In the genomic region with DNA sequence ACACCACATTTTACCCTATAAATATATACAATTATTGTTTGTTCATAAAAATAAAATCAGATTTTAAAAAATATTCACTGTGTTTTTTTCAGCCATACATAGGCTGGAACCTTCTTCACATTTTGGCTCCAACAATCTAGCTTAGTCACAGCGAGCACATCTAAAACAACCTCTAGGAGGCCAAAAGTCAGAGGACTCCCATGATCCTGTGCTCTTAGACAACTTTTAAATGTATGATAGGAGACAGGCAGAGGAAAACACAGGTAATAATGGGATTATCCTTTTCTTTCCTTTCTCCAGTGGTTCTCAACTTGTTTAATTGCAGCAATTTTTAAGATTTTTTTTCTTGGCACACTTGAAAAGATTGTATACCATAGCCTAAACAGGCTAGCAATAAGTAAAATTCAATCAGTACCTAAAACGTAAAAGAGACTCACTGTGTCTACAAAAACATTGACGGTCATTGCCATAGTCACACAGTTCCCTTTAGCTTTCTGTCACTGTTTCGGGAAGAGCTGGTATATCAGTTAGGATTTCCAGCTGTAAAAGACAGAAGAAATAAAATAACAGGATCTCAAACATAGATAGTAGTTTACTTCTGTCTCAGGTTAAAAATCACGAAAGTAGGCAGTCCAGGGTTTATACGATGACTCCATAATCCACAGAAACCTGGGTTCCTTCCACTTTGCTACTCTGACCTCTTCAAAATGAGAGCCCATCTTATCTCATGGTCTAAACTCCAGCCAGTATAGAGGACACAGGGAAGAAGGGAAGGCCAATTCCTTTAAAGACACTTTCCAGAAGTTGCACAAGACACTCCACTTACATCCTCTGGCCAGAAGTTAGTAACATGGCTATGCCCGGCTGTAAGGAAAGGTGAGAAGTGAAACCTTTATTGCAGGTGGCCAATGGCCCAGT, we compare ENCODE assay signal across 1 cellular context.
A peak's percentile ranks its signal among the peaks of the same experiment; 100 is the strongest.
TF ChIP-seq lines count a peak whose summit lies in the region.

No MANE protein-coding gene starts in this region.

TF ChIP-seq in K562, 482 proteins besides CTCF, POLR2A, EP300 and RAD21 (continued from another document and continues in another):
- TF ChIP-seq, protein P1, sequence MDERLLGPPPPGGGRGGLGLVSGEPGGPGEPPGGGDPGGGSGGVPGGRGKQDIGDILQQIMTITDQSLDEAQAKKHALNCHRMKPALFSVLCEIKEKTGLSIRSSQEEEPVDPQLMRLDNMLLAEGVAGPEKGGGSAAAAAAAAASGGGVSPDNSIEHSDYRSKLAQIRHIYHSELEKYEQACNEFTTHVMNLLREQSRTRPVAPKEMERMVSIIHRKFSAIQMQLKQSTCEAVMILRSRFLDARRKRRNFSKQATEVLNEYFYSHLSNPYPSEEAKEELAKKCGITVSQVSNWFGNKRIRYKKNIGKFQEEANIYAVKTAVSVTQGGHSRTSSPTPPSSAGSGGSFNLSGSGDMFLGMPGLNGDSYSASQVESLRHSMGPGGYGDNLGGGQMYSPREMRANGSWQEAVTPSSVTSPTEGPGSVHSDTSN (CRISPR knock-in tag; IDR thresholded peaks at IDR 0.05; ENCODE audit: low read depth) = no peak
- TF ChIP-seq, protein P1 (tag; conservative IDR thresholded peaks at IDR 0.05; ENCODE audit: low read depth) = no peak
- TF ChIP-seq, protein P2, sequence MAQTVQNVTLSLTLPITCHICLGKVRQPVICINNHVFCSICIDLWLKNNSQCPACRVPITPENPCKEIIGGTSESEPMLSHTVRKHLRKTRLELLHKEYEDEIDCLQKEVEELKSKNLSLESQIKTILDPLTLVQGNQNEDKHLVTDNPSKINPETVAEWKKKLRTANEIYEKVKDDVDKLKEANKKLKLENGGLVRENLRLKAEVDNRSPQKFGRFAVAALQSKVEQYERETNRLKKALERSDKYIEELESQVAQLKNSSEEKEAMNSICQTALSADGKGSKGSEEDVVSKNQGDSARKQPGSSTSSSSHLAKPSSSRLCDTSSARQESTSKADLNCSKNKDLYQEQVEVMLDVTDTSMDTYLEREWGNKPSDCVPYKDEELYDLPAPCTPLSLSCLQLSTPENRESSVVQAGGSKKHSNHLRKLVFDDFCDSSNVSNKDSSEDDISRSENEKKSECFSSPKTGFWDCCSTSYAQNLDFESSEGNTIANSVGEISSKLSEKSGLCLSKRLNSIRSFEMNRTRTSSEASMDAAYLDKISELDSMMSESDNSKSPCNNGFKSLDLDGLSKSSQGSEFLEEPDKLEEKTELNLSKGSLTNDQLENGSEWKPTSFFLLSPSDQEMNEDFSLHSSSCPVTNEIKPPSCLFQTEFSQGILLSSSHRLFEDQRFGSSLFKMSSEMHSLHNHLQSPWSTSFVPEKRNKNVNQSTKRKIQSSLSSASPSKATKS (CRISPR knock-in tag; IDR thresholded peaks at IDR 0.05) = no peak
- TF ChIP-seq CHD1 (IDR thresholded peaks at IDR 0.05; ENCODE audit: low read length) (no peak), NR2C1 (IDR thresholded peaks at IDR 0.05) (no peak), NR2C1 (tag; IDR thresholded peaks at IDR 0.05) (peak; percentile 48; the same call in 1 of the 2 replicates), RFX7 (CRISPR knock-in tag; IDR thresholded peaks at IDR 0.05) (no peak), CEBPB (tag; IDR thresholded peaks at IDR 0.05) (peak; percentile 79), NR1H2 (CRISPR knock-in tag; IDR thresholded peaks at IDR 0.05) (no peak), POLR2B (IDR thresholded peaks at IDR 0.05; ENCODE audit: low read depth, partially characterized antibody) (peak; percentile 74), SMARCA4 (IDR thresholded peaks at IDR 0.05) (no peak), RBM39 (optimal IDR thresholded peaks at IDR 0.05; ENCODE audit: low read depth, low read length) (no peak), POLR2H (tag; IDR thresholded peaks at IDR 0.05; ENCODE audit: low read depth) (peak; percentile 76; the same call in 1 of the 2 replicates), RAD51 (IDR thresholded peaks at IDR 0.05; ENCODE audit: borderline replicate concordance, low read depth) (no peak), TCF7 (IDR thresholded peaks at IDR 0.05; ENCODE audit: borderline replicate concordance) (no peak), L3MBTL2 (IDR thresholded peaks at IDR 0.05) (0 out of 2 replicates have a peak, but pooled peaks have one; percentile 21), NCOA2 (IDR thresholded peaks at IDR 0.05; ENCODE audit: partially characterized antibody in 2 of 2) (no peak), MAFG (tag; conservative IDR thresholded peaks at IDR 0.05) (peak; percentile 52), ZNF778 (CRISPR knock-in tag; IDR thresholded peaks at IDR 0.05) (no peak)
- TF ChIP-seq, protein P3, sequence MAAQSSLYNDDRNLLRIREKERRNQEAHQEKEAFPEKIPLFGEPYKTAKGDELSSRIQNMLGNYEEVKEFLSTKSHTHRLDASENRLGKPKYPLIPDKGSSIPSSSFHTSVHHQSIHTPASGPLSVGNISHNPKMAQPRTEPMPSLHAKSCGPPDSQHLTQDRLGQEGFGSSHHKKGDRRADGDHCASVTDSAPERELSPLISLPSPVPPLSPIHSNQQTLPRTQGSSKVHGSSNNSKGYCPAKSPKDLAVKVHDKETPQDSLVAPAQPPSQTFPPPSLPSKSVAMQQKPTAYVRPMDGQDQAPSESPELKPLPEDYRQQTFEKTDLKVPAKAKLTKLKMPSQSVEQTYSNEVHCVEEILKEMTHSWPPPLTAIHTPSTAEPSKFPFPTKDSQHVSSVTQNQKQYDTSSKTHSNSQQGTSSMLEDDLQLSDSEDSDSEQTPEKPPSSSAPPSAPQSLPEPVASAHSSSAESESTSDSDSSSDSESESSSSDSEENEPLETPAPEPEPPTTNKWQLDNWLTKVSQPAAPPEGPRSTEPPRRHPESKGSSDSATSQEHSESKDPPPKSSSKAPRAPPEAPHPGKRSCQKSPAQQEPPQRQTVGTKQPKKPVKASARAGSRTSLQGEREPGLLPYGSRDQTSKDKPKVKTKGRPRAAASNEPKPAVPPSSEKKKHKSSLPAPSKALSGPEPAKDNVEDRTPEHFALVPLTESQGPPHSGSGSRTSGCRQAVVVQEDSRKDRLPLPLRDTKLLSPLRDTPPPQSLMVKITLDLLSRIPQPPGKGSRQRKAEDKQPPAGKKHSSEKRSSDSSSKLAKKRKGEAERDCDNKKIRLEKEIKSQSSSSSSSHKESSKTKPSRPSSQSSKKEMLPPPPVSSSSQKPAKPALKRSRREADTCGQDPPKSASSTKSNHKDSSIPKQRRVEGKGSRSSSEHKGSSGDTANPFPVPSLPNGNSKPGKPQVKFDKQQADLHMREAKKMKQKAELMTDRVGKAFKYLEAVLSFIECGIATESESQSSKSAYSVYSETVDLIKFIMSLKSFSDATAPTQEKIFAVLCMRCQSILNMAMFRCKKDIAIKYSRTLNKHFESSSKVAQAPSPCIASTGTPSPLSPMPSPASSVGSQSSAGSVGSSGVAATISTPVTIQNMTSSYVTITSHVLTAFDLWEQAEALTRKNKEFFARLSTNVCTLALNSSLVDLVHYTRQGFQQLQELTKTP (IDR thresholded peaks at IDR 0.05; ENCODE audit: low read depth in 1 of 2, partially characterized antibody in 2 of 2) = no peak
- TF ChIP-seq, protein P4, sequence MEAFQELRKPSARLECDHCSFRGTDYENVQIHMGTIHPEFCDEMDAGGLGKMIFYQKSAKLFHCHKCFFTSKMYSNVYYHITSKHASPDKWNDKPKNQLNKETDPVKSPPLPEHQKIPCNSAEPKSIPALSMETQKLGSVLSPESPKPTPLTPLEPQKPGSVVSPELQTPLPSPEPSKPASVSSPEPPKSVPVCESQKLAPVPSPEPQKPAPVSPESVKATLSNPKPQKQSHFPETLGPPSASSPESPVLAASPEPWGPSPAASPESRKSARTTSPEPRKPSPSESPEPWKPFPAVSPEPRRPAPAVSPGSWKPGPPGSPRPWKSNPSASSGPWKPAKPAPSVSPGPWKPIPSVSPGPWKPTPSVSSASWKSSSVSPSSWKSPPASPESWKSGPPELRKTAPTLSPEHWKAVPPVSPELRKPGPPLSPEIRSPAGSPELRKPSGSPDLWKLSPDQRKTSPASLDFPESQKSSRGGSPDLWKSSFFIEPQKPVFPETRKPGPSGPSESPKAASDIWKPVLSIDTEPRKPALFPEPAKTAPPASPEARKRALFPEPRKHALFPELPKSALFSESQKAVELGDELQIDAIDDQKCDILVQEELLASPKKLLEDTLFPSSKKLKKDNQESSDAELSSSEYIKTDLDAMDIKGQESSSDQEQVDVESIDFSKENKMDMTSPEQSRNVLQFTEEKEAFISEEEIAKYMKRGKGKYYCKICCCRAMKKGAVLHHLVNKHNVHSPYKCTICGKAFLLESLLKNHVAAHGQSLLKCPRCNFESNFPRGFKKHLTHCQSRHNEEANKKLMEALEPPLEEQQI (IDR thresholded peaks at IDR 0.05) = no peak; the same call in 1 of the 2 replicates
- TF ChIP-seq, protein P5, sequence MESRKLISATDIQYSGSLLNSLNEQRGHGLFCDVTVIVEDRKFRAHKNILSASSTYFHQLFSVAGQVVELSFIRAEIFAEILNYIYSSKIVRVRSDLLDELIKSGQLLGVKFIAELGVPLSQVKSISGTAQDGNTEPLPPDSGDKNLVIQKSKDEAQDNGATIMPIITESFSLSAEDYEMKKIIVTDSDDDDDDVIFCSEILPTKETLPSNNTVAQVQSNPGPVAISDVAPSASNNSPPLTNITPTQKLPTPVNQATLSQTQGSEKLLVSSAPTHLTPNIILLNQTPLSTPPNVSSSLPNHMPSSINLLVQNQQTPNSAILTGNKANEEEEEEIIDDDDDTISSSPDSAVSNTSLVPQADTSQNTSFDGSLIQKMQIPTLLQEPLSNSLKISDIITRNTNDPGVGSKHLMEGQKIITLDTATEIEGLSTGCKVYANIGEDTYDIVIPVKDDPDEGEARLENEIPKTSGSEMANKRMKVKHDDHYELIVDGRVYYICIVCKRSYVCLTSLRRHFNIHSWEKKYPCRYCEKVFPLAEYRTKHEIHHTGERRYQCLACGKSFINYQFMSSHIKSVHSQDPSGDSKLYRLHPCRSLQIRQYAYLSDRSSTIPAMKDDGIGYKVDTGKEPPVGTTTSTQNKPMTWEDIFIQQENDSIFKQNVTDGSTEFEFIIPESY (CRISPR knock-in tag; IDR thresholded peaks at IDR 0.05) = no peak
- TF ChIP-seq, protein P6, sequence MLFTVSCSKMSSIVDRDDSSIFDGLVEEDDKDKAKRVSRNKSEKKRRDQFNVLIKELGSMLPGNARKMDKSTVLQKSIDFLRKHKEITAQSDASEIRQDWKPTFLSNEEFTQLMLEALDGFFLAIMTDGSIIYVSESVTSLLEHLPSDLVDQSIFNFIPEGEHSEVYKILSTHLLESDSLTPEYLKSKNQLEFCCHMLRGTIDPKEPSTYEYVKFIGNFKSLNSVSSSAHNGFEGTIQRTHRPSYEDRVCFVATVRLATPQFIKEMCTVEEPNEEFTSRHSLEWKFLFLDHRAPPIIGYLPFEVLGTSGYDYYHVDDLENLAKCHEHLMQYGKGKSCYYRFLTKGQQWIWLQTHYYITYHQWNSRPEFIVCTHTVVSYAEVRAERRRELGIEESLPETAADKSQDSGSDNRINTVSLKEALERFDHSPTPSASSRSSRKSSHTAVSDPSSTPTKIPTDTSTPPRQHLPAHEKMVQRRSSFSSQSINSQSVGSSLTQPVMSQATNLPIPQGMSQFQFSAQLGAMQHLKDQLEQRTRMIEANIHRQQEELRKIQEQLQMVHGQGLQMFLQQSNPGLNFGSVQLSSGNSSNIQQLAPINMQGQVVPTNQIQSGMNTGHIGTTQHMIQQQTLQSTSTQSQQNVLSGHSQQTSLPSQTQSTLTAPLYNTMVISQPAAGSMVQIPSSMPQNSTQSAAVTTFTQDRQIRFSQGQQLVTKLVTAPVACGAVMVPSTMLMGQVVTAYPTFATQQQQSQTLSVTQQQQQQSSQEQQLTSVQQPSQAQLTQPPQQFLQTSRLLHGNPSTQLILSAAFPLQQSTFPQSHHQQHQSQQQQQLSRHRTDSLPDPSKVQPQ (CRISPR knock-in tag; IDR thresholded peaks at IDR 0.05; ENCODE audit: borderline replicate concordance) = no peak
- TF ChIP-seq, protein P7, sequence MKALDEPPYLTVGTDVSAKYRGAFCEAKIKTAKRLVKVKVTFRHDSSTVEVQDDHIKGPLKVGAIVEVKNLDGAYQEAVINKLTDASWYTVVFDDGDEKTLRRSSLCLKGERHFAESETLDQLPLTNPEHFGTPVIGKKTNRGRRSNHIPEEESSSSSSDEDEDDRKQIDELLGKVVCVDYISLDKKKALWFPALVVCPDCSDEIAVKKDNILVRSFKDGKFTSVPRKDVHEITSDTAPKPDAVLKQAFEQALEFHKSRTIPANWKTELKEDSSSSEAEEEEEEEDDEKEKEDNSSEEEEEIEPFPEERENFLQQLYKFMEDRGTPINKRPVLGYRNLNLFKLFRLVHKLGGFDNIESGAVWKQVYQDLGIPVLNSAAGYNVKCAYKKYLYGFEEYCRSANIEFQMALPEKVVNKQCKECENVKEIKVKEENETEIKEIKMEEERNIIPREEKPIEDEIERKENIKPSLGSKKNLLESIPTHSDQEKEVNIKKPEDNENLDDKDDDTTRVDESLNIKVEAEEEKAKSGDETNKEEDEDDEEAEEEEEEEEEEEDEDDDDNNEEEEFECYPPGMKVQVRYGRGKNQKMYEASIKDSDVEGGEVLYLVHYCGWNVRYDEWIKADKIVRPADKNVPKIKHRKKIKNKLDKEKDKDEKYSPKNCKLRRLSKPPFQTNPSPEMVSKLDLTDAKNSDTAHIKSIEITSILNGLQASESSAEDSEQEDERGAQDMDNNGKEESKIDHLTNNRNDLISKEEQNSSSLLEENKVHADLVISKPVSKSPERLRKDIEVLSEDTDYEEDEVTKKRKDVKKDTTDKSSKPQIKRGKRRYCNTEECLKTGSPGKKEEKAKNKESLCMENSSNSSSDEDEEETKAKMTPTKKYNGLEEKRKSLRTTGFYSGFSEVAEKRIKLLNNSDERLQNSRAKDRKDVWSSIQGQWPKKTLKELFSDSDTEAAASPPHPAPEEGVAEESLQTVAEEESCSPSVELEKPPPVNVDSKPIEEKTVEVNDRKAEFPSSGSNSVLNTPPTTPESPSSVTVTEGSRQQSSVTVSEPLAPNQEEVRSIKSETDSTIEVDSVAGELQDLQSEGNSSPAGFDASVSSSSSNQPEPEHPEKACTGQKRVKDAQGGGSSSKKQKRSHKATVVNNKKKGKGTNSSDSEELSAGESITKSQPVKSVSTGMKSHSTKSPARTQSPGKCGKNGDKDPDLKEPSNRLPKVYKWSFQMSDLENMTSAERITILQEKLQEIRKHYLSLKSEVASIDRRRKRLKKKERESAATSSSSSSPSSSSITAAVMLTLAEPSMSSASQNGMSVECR (CRISPR knock-in tag; IDR thresholded peaks at IDR 0.05) = no peak
- TF ChIP-seq, protein P8, sequence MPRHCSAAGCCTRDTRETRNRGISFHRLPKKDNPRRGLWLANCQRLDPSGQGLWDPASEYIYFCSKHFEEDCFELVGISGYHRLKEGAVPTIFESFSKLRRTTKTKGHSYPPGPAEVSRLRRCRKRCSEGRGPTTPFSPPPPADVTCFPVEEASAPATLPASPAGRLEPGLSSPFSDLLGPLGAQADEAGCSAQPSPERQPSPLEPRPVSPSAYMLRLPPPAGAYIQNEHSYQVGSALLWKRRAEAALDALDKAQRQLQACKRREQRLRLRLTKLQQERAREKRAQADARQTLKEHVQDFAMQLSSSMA (CRISPR knock-in tag; IDR thresholded peaks at IDR 0.05) = no peak
